In genomic region chr7:101812595-101812994, GRCh38 we compare ENCODE assay signal across 22 cellular contexts.
"Had no signal": no experiment of that assay in that cellular context is flagged by ENCODE, and none has a peak within 500 bp of the region (broad histone marks: within the 10 kb centered on the region; RNA-seq: fewer than 3 reads in every experiment).

No MANE protein-coding gene starts in this region.

- H2AFZ ChIP-seq: PC-9 had no signal

- DNase-seq: activated CD4-positive, alpha-beta memory T cell treated with anti-CD3 and anti-CD28 coated beads, Interleukin-2, amount 10 ng/mL, durations not matched to agents 7 days and 5 days; activated CD4-positive, alpha-beta T cell treated with anti-CD3 and anti-CD28 coated beads for 36 hours; activated CD4-positive, alpha-beta T cell treated with anti-CD3 and anti-CD28 coated beads, Interleukin-2, amount 50 U/mL, for 1 hour; activated gamma-delta T cell; activated naive CD4-positive, alpha-beta T cell treated with anti-CD3 and anti-CD28 coated beads, Interleukin-2, amount 10 ng/mL, durations not matched to agents 7 days and 5 days; activated naive CD8-positive, alpha-beta T cell treated with anti-CD3 and anti-CD28 coated beads, Interleukin-2, amount 10 ng/mL, durations not matched to agents 7 days and 5 days; activated T-cell treated with anti-CD3 and anti-CD28 coated beads for 4 hours; activated T-cell treated with anti-CD3 and anti-CD28 coated beads, Interleukin-2, amount 50 U/mL, for 48 hours; adrenal gland; anterior cingulate cortex; KG1; NCI-H1092; NCI-H1417; NCI-H2029 treated with DMSO at 0.1 percent for 48 hours; NCI-H345; NCI-H510A; NCI-H69; NK-92 treated with Interleukin-12 subunit alpha and Interleukin-12 subunit beta, amount 100 ng/mL, for 24 hours; PC-9; SHP77 treated with DMSO at 0.1 percent for 48 hours had no signal

- H3K27me3 Mint-ChIP-seq: activated CD4-positive, alpha-beta T cell treated with anti-CD3 and anti-CD28 coated beads for 36 hours; activated T-helper 17 cell treated with anti-CD3 and anti-CD28 coated beads, Interleukin-2, amount 50 U/mL, for 72 hours had no signal

- H3K36me3 Mint-ChIP-seq: activated naive CD8-positive, alpha-beta T cell treated with anti-CD3 and anti-CD28 coated beads, Interleukin-2, amount 10 ng/mL, durations not matched to agents 7 days and 5 days had no signal

- H3K27ac Mint-ChIP-seq: activated CD4-positive, alpha-beta memory T cell treated with anti-CD3 and anti-CD28 coated beads, Interleukin-2, amount 10 ng/mL, durations not matched to agents 7 days and 5 days; activated CD4-positive, alpha-beta T cell treated with anti-CD3 and anti-CD28 coated beads for 36 hours; activated naive CD4-positive, alpha-beta T cell treated with anti-CD3 and anti-CD28 coated beads, Interleukin-2, amount 10 ng/mL, durations not matched to agents 7 days and 5 days; activated naive CD8-positive, alpha-beta T cell treated with anti-CD3 and anti-CD28 coated beads, Interleukin-2, amount 10 ng/mL, durations not matched to agents 7 days and 5 days; activated T-helper 17 cell treated with anti-CD3 and anti-CD28 coated beads, Interleukin-2, amount 50 U/mL, for 72 hours had no signal

- H3K27ac ChIP-seq: adrenal gland, PC-9, VCaP had no signal

- H3K36me3 ChIP-seq: adrenal gland had no signal

- H3K27me3 ChIP-seq: adrenal gland had no signal

- H3K4me3 Mint-ChIP-seq: activated CD4-positive, alpha-beta memory T cell treated with anti-CD3 and anti-CD28 coated beads, Interleukin-2, amount 10 ng/mL, durations not matched to agents 7 days and 5 days; activated naive CD4-positive, alpha-beta T cell treated with anti-CD3 and anti-CD28 coated beads, Interleukin-2, amount 10 ng/mL, durations not matched to agents 7 days and 5 days had no signal

- H3K9me3 ChIP-seq: adrenal gland had no signal

- ATAC-seq: activated CD4-positive, alpha-beta T cell treated with anti-CD3 and anti-CD28 coated beads for 36 hours; activated T-helper 17 cell treated with anti-CD3 and anti-CD28 coated beads, Interleukin-2, amount 50 U/mL, for 72 hours had no signal

- H3K4me2 ChIP-seq: PC-9 had no signal

- H3K9me3 Mint-ChIP-seq: activated CD4-positive, alpha-beta memory T cell treated with anti-CD3 and anti-CD28 coated beads, Interleukin-2, amount 10 ng/mL, durations not matched to agents 7 days and 5 days; activated naive CD4-positive, alpha-beta T cell treated with anti-CD3 and anti-CD28 coated beads, Interleukin-2, amount 10 ng/mL, durations not matched to agents 7 days and 5 days; activated naive CD8-positive, alpha-beta T cell treated with anti-CD3 and anti-CD28 coated beads, Interleukin-2, amount 10 ng/mL, durations not matched to agents 7 days and 5 days; activated T-helper 17 cell treated with anti-CD3 and anti-CD28 coated beads, Interleukin-2, amount 50 U/mL, for 72 hours had no signal

- H3K4me3 ChIP-seq: adrenal gland, PC-9 had no signal
